In genomic region chr9:126287467-126287866, GRCh38 we compare ENCODE assay signal across 23 cellular contexts. TPM values are rescaled to one million over a fixed set of nuclear protein-coding genes. Genes with fewer than 3 reads are reported as not detected.
DNase-seq lines count a peak whose midpoint lies in the region; ATAC-seq and TF ChIP-seq lines count a peak whose summit lies in the region.
"Had no signal": no experiment of that assay in that cellular context is flagged by ENCODE, and none has a peak within 500 bp of the region (broad histone marks: within the 10 kb centered on the region; RNA-seq: fewer than 3 reads in every experiment).

No MANE protein-coding gene starts in this region.

- H3K9me3 Mint-ChIP-seq in GM23338, result peaks cover 2% of the 10 kb centered on the region; the same call in 1 of the 3 replicates
- peaks cover 6% of the 10 kb centered on the region for H3K9me3 Mint-ChIP-seq in osteocyte (ENCODE audit: unreplicated experiment)
- H3K9me3 Mint-ChIP-seq: CD4-positive, alpha-beta T cell; CD8-positive, alpha-beta memory T cell; HFFc6 had no signal

- no peak overlapping the region for H2AK5ac ChIP-seq in mesenchymal stem cell (ENCODE audit: low read length, severe bottlenecking)

- intact Hi-C loops in vagina (cut with DNase I), result no loop called here

- no peak overlapping the region for H3K23ac ChIP-seq in mesenchymal stem cell (ENCODE audit: low read length in 2 of 2)

- 98% methylated on average over 2 of the region's 4 CpGs for WGBS in mesenchymal stem cell

- no peak overlapping the region for H4K8ac ChIP-seq in mesenchymal stem cell (ENCODE audit: low read length)

- DNase-seq in GM23338 (ENCODE audit: low spot score), result no peak
- DNase-seq in mesenchymal stem cell, result no peak
- DNase-seq in osteocyte (ENCODE audit: extremely low spot score, unreplicated experiment), result peak; percentile 46
- DNase-seq in vagina (ENCODE audit: extremely low spot score in 2 of 2), result peak; percentile 6 to 25
- DNase-seq in stimulated activated CD4-positive, alpha-beta T cell treated with anti-CD3 and anti-CD28 coated beads, Interleukin-15, amount 100 ng/mL, for 24 hours, result no peak
- no peak for DNase-seq in NCI-H2029 (lab: John Stamatoyannopoulos, UW)
- DNase-seq: 8988T; ACHN; AML-193; BE2C; Calu3; CD4-positive, alpha-beta T cell; CD8-positive, alpha-beta memory T cell; DMS53; DMS79 treated with DMSO at 0.1 percent for 48 hours; GF-D8; GOT3; HFFc6 had no signal

- no peaks in the 10 kb centered on the region for H3K9me2 ChIP-seq in GM23338 (ENCODE audit: insufficient read depth)

- H3K18ac ChIP-seq in mesenchymal stem cell (ENCODE audit: low read depth in 1 of 2, low read length in 2 of 2), result no peak overlapping the region

- H3K27ac ChIP-seq in GM23338 (ENCODE audit: low read depth) (no peak overlapping the region), mesenchymal stem cell (ENCODE audit: low read length, poor library complexity, severe bottlenecking) (no peak overlapping the region), vagina (no peak overlapping the region)
- H3K27ac ChIP-seq: A549; BLaER1 treated with 17β-estradiol and CSF1 and Interleukin-3, amounts not matched to agents 10 nM and 100 nM had no signal

- no peak for TF ChIP-seq CTCF in GM23338 (conservative IDR thresholded peaks at IDR 0.05; ENCODE audit: low read depth in 2 of 2)
- no peak for TF ChIP-seq CTCF in osteocyte (IDR thresholded peaks at IDR 0.05)
- no peak for TF ChIP-seq CTCF in vagina (IDR thresholded peaks at IDR 0.05)

- H2BK15ac ChIP-seq in mesenchymal stem cell (ENCODE audit: low read depth, poor library complexity, severe bottlenecking), result no peak overlapping the region

- H3K9ac ChIP-seq in mesenchymal stem cell (ENCODE audit: low read length), result no peak overlapping the region
- H3K9ac ChIP-seq: BLaER1 treated with 17β-estradiol and CSF1 and Interleukin-3, amounts not matched to agents 10 nM and 100 nM had no signal

- no peaks in the 10 kb centered on the region for H3K79me2 ChIP-seq in GM23338 (replicated peaks; ENCODE audit: insufficient read depth)

- no peak overlapping the region for H3K4me3 ChIP-seq in GM23338
- no peak overlapping the region for H3K4me3 ChIP-seq in mesenchymal stem cell (ENCODE audit: insufficient read depth in 1 of 2, low read depth in 1 of 2, low read length in 2 of 2)
- H3K4me3 ChIP-seq in vagina, result no peak overlapping the region
- H3K4me3 ChIP-seq: A549; BLaER1 treated with 17β-estradiol and CSF1 and Interleukin-3, amounts not matched to agents 10 nM and 100 nM; HAP-1 had no signal

- H3K4me2 ChIP-seq in GM23338 (no peak overlapping the region), mesenchymal stem cell (ENCODE audit: low read length, poor library complexity, severe bottlenecking) (no peak overlapping the region)
- H3K4me2 ChIP-seq: A549; BLaER1 treated with 17β-estradiol and CSF1 and Interleukin-3, amounts not matched to agents 10 nM and 100 nM had no signal

- no peak for ATAC-seq in GM23338
- ATAC-seq in SK-N-SH treated with all-trans-retinoic acid at 6 μM for 48 hours, result no peak
- ATAC-seq: A549 had no signal

- H3K14ac ChIP-seq in mesenchymal stem cell (ENCODE audit: low read length in 2 of 2), result no peak overlapping the region

- no peak overlapping the region for H3K27ac Mint-ChIP-seq in GM23338
- no peak overlapping the region for H3K27ac Mint-ChIP-seq in osteocyte (ENCODE audit: unreplicated experiment)
- H3K27ac Mint-ChIP-seq: CD14-positive monocyte; CD4-positive, alpha-beta T cell; CD8-positive, alpha-beta memory T cell; HFFc6 had no signal

- peak overlapping the region; percentile 34 for H2BK120ac ChIP-seq in mesenchymal stem cell (ENCODE audit: low read depth, low read length)

- no peaks in the 10 kb centered on the region for H3K36me3 Mint-ChIP-seq in GM23338 (ENCODE audit: low read depth)
- H3K36me3 Mint-ChIP-seq in osteocyte (ENCODE audit: unreplicated experiment), result no peaks in the 10 kb centered on the region
- H3K36me3 Mint-ChIP-seq: CD14-positive monocyte had no signal

- H3K9me3 ChIP-seq in mesenchymal stem cell (ENCODE audit: control insufficient read depth, low read length) (no peaks in the 10 kb centered on the region), vagina (no peaks in the 10 kb centered on the region)
- H3K9me3 ChIP-seq: A549, BE2C, HAP-1 had no signal

- TF ChIP-seq POLR2A in vagina (IDR thresholded peaks at IDR 0.05), result no peak

- no peaks in the 10 kb centered on the region for H4K20me1 ChIP-seq in GM23338 (replicated peaks; ENCODE audit: insufficient read depth)
- H4K20me1 ChIP-seq: BLaER1 treated with 17β-estradiol and CSF1 and Interleukin-3, amounts not matched to agents 10 nM and 100 nM had no signal

- H3K4me1 ChIP-seq in GM23338 (ENCODE audit: insufficient read depth) (no peaks in the 10 kb centered on the region), mesenchymal stem cell (ENCODE audit: control insufficient read depth, insufficient read depth, low read depth, low read length) (no peaks in the 10 kb centered on the region), vagina (no peaks in the 10 kb centered on the region)
- H3K4me1 ChIP-seq: A549; BE2C; BLaER1 treated with 17β-estradiol and CSF1 and Interleukin-3, amounts not matched to agents 10 nM and 100 nM had no signal

- H3K4me1 Mint-ChIP-seq in GM23338 (0 out of 3 replicates have a peak, but pooled peaks cover 2% of the 10 kb centered on the region), osteocyte (ENCODE audit: unreplicated experiment) (no peaks in the 10 kb centered on the region)
- H3K4me1 Mint-ChIP-seq: CD14-positive monocyte; CD8-positive, alpha-beta memory T cell had no signal

- no peaks in the 10 kb centered on the region for H3F3A ChIP-seq in GM23338 (replicated peaks; ENCODE audit: low read depth)

- peak overlapping the region; percentile 70; the same call in 1 of the 2 replicates for H2AFZ ChIP-seq in GM23338
- H2AFZ ChIP-seq in mesenchymal stem cell (ENCODE audit: low read depth, low read length), result no peak overlapping the region

- no peaks in the 10 kb centered on the region for H3K79me1 ChIP-seq in mesenchymal stem cell (replicated peaks; ENCODE audit: low read length, poor library complexity, severe bottlenecking)

- no peak overlapping the region for H3K4me3 Mint-ChIP-seq in GM23338
- H3K4me3 Mint-ChIP-seq in osteocyte (ENCODE audit: unreplicated experiment), result no peak overlapping the region
- H3K4me3 Mint-ChIP-seq: CD14-positive monocyte; CD4-positive, alpha-beta T cell; CD8-positive, alpha-beta memory T cell; HFFc6 had no signal

- no peaks in the 10 kb centered on the region for H3K36me3 ChIP-seq in GM23338 (ENCODE audit: insufficient read depth)
- no peaks in the 10 kb centered on the region for H3K36me3 ChIP-seq in mesenchymal stem cell (ENCODE audit: control insufficient read depth in 1 of 2, insufficient read depth in 2 of 2, low read depth in 1 of 2, low read length in 2 of 2)
- no peaks in the 10 kb centered on the region for H3K36me3 ChIP-seq in vagina
- H3K36me3 ChIP-seq: BE2C; BLaER1 treated with 17β-estradiol and CSF1 and Interleukin-3, amounts not matched to agents 10 nM and 100 nM; HAP-1 had no signal

- no peak overlapping the region for H4K91ac ChIP-seq in mesenchymal stem cell (ENCODE audit: low read length)

- H3K27me3 ChIP-seq in GM23338 (ENCODE audit: insufficient read depth) (no peaks in the 10 kb centered on the region), mesenchymal stem cell (ENCODE audit: control insufficient read depth in 1 of 2, insufficient read depth in 1 of 2, low read length in 2 of 2) (peaks cover 13 to 27% of the 10 kb centered on the region in 2 experiments), vagina (no peaks in the 10 kb centered on the region)
- H3K27me3 ChIP-seq: BE2C; BLaER1 treated with 17β-estradiol and CSF1 and Interleukin-3, amounts not matched to agents 10 nM and 100 nM had no signal

- no peaks in the 10 kb centered on the region for H3K27me3 Mint-ChIP-seq in GM23338 (ENCODE audit: insufficient read depth, low read depth, poor library complexity)
- H3K27me3 Mint-ChIP-seq in osteocyte (ENCODE audit: unreplicated experiment), result peaks cover 17% of the 10 kb centered on the region
- H3K27me3 Mint-ChIP-seq: CD4-positive, alpha-beta T cell had no signal

- H2BK12ac ChIP-seq in mesenchymal stem cell (ENCODE audit: low read length in 2 of 2), result no peak overlapping the region

- H2BK5ac ChIP-seq in mesenchymal stem cell (ENCODE audit: low read depth, low read length, poor library complexity, severe bottlenecking), result no peak overlapping the region

- H3K4ac ChIP-seq in mesenchymal stem cell (ENCODE audit: low read depth in 1 of 2, low read length in 2 of 2), result no peak overlapping the region

TF ChIP-seq in GM23338, 12 proteins besides CTCF, POLR2A, EP300 and RAD21 (continues in another document):
- TF ChIP-seq STAT1 (IDR thresholded peaks at IDR 0.05; ENCODE audit: unreplicated experiment) (no peak), EZH2phosphoT487 (IDR thresholded peaks at IDR 0.05; ENCODE audit: unreplicated experiment) (no peak)

TF ChIP-seq in SK-N-SH treated with all-trans-retinoic acid at 6 μM for 48 hours, 23 proteins besides CTCF, POLR2A, EP300 and RAD21 (continues in another document):
- TF ChIP-seq ZNF70 (CRISPR knock-in tag; IDR thresholded peaks at IDR 0.05), result no peak
- TF ChIP-seq PPARA (CRISPR knock-in tag; IDR thresholded peaks at IDR 0.05; ENCODE audit: borderline replicate concordance), result no peak
- no peak for TF ChIP-seq PATZ1 (CRISPR knock-in tag; IDR thresholded peaks at IDR 0.05; ENCODE audit: borderline replicate concordance)
- no peak for TF ChIP-seq ESRRG (CRISPR knock-in tag; IDR thresholded peaks at IDR 0.05)

RNA-seq across cellular contexts. Expression of gene MVB12B, which starts 39.2 kb away (rescaled TPM):
- total RNA-seq in GM23338 (2014; rRNA removed; shearing (Covaris generic)), result 4.0 and 6.6 TPM in 2 replicates
- 1.3 and 1.9 TPM in 2 replicates for polyA plus RNA-seq in GM23338 (2016; fragmentation: Nextera tagmentation; extraction: Ambion mirVana)
- polyA plus RNA-seq in mesenchymal stem cell (2013, experiment 1 of 2), result 3.5 TPM
- polyA plus RNA-seq in mesenchymal stem cell (2013, experiment 2 of 2), result 3.4 TPM
- total RNA-seq in osteocyte (18.7 and 20.2 TPM in 2 replicates), vagina (16.5 TPM)

Comparison
In these comparisons a context has a peak if more than half of its experiments do, and no peak if none do; other contexts are left out.
1. DNase-seq: peak in osteocyte (single experiment) and vagina (2 of 2); none in GM23338 (single experiment), mesenchymal stem cell (single experiment), stimulated activated CD4-positive, alpha-beta T cell treated with anti-CD3 and anti-CD28 coated beads, Interleukin-15, amount 100 ng/mL, for 24 hours (single experiment) and NCI-H2029 (single experiment).